In genomic region chr5:9654886-9655285, GRCh38 we compare ENCODE assay signal across 39 cellular contexts. TPM values are rescaled to one million over a fixed set of nuclear protein-coding genes. Genes with fewer than 3 reads are reported as not detected.
DNase-seq lines count a peak whose midpoint lies in the region; ATAC-seq and TF ChIP-seq lines count a peak whose summit lies in the region.
"Had no signal": no experiment of that assay in that cellular context is flagged by ENCODE, and none has a peak within 500 bp of the region (broad histone marks: within the 10 kb centered on the region; RNA-seq: fewer than 3 reads in every experiment).

No MANE protein-coding gene starts in this region.

- peak overlapping the region; percentile 91 for H3K27ac Mint-ChIP-seq in osteocyte (ENCODE audit: unreplicated experiment)
- no peak overlapping the region for H3K27ac Mint-ChIP-seq in T-helper 2 cell treated with Interferon-gamma antibody and Interleukin-4, amounts not matched to agents 5 μg/mL and 100 μg/mL, for 36 hours
- H3K27ac Mint-ChIP-seq: activated CD4-positive, alpha-beta T cell treated with anti-CD3 and anti-CD28 coated beads for 36 hours; activated CD8-positive, alpha-beta T cell treated with anti-CD3 and anti-CD28 coated beads, Interleukin-2, amount 10 ng/mL, durations not matched to agents 7 days and 5 days; activated naive CD4-positive, alpha-beta T cell treated with anti-CD3 and anti-CD28 coated beads, Interleukin-2, amount 50 U/mL, for 24 hours; activated T-helper 2 cell treated with anti-CD3 and anti-CD28 coated beads, Interferon-gamma antibody, Interleukin-2, Interleukin-4, amounts not matched to agents 10 μg/mL and 5 μg/mL and 100 μg/mL, durations not matched to agents 14 hours and 24 hours and 36 hours; endodermal cell; memory B cell; neural progenitor cell; stimulated activated naive CD8-positive, alpha-beta T cell treated with anti-CD3 and anti-CD28 coated beads, Interleukin-15, amount 100 ng/mL, for 72 hours had no signal

- no peak overlapping the region for H3K27ac ChIP-seq in SK-N-SH (ENCODE audit: low read depth in 2 of 2, low read length in 1 of 2)
- H3K27ac ChIP-seq: 22Rv1, C4-2B, gastrocnemius medialis, HL-60, neural progenitor cell, PC-9, thoracic aorta had no signal

- no peaks in the 10 kb centered on the region for H3K27me3 ChIP-seq in SK-N-SH (ENCODE audit: insufficient read depth)
- H3K27me3 ChIP-seq: gastrocnemius medialis, neural progenitor cell had no signal

- ATAC-seq in SK-N-SH treated with all-trans-retinoic acid at 6 μM for 48 hours (no peak), GM19452 (IDR thresholded peaks at IDR 0.05; ENCODE audit: unreplicated experiment) (no peak), HG03354 (IDR thresholded peaks at IDR 0.05; ENCODE audit: poor library complexity, severe bottlenecking, unreplicated experiment) (no peak)
- ATAC-seq: activated CD4-positive, alpha-beta T cell treated with anti-CD3 and anti-CD28 coated beads for 36 hours; activated CD8-positive, alpha-beta T cell treated with anti-CD3 and anti-CD28 coated beads, Interleukin-2, amount 10 ng/mL, durations not matched to agents 7 days and 5 days; esophagus mucosa; gastrocnemius medialis; left colon; right cardiac atrium; stimulated activated naive CD8-positive, alpha-beta T cell treated with anti-CD3 and anti-CD28 coated beads, Interleukin-15, amount 100 ng/mL, for 72 hours had no signal

- POLR2A ChIA-PET in SK-N-SH (lab: Yijun Ruan, JAX), result no interaction called here

- no peaks in the 10 kb centered on the region for H3K36me3 ChIP-seq in SK-N-SH (replicated peaks in 1 of 2; ENCODE audit: control insufficient read depth in 1 of 2, insufficient read depth in 2 of 2, low read length in 1 of 2)
- H3K36me3 ChIP-seq: gastrocnemius medialis, neural progenitor cell, thoracic aorta had no signal

- H3K9me3 Mint-ChIP-seq in osteocyte (ENCODE audit: unreplicated experiment), result peaks cover 3% of the 10 kb centered on the region
- H3K9me3 Mint-ChIP-seq in T-helper 2 cell treated with Interferon-gamma antibody and Interleukin-4, amounts not matched to agents 5 μg/mL and 100 μg/mL, for 36 hours, result peaks cover 5% of the 10 kb centered on the region
- H3K9me3 Mint-ChIP-seq: activated naive CD4-positive, alpha-beta T cell treated with anti-CD3 and anti-CD28 coated beads, Interleukin-2, amount 50 U/mL, for 24 hours; activated T-helper 2 cell treated with anti-CD3 and anti-CD28 coated beads, Interferon-gamma antibody, Interleukin-2, Interleukin-4, amounts not matched to agents 10 μg/mL and 5 μg/mL and 100 μg/mL, durations not matched to agents 14 hours and 24 hours and 36 hours; neural progenitor cell; stimulated activated naive CD8-positive, alpha-beta T cell treated with anti-CD3 and anti-CD28 coated beads, Interleukin-15, amount 100 ng/mL, for 72 hours had no signal

- no peaks in the 10 kb centered on the region for H3K36me3 Mint-ChIP-seq in osteocyte (ENCODE audit: unreplicated experiment)
- no peaks in the 10 kb centered on the region for H3K36me3 Mint-ChIP-seq in T-helper 2 cell treated with Interferon-gamma antibody and Interleukin-4, amounts not matched to agents 5 μg/mL and 100 μg/mL, for 36 hours (ENCODE audit: low read depth)
- H3K36me3 Mint-ChIP-seq: activated naive CD4-positive, alpha-beta T cell treated with anti-CD3 and anti-CD28 coated beads, Interleukin-2, amount 50 U/mL, for 24 hours; memory B cell; neural progenitor cell had no signal

- H3K9ac ChIP-seq in SK-N-SH, result no peak overlapping the region
- H3K9ac ChIP-seq: neural progenitor cell had no signal

- no peak overlapping the region for H3K4me3 ChIP-seq in SK-N-SH (ENCODE audit: low read depth in 2 of 2, low read length in 1 of 2)
- no peak overlapping the region for H3K4me3 ChIP-seq in fibroblast of the aortic adventitia (ENCODE audit: low read depth, low read length)
- H3K4me3 ChIP-seq: gastrocnemius medialis, neural progenitor cell, PC-9, thoracic aorta had no signal

- H3K4me2 ChIP-seq in SK-N-SH, result no peak overlapping the region
- H3K4me2 ChIP-seq: neural progenitor cell, PC-9 had no signal

- no peak for TF ChIP-seq EP300 in SK-N-SH (IDR thresholded peaks at IDR 0.05; ENCODE audit: borderline replicate concordance in 1 of 2, low read depth in 1 of 2, low read length in 1 of 2)

- no peaks in the 10 kb centered on the region for H3K9me2 ChIP-seq in SK-N-SH

- H4K20me1 ChIP-seq in SK-N-SH (ENCODE audit: insufficient read depth), result no peaks in the 10 kb centered on the region

- no peak for TF ChIP-seq CTCF in SK-N-SH (IDR thresholded peaks at IDR 0.05)
- TF ChIP-seq CTCF in fibroblast of the aortic adventitia (IDR thresholded peaks at IDR 0.05; ENCODE audit: insufficient read depth, low read length), result no peak
- no peak for TF ChIP-seq CTCF in osteocyte (IDR thresholded peaks at IDR 0.05)

- no peaks in the 10 kb centered on the region for H3K79me2 ChIP-seq in SK-N-SH (ENCODE audit: insufficient read depth)

- peak overlapping the region; percentile 8 for H3K4me3 Mint-ChIP-seq in osteocyte (ENCODE audit: unreplicated experiment)
- no peak overlapping the region for H3K4me3 Mint-ChIP-seq in T-helper 2 cell treated with Interferon-gamma antibody and Interleukin-4, amounts not matched to agents 5 μg/mL and 100 μg/mL, for 36 hours
- H3K4me3 Mint-ChIP-seq: activated CD4-positive, alpha-beta T cell treated with anti-CD3 and anti-CD28 coated beads for 36 hours; activated CD8-positive, alpha-beta T cell treated with anti-CD3 and anti-CD28 coated beads, Interleukin-2, amount 10 ng/mL, durations not matched to agents 7 days and 5 days; activated naive CD4-positive, alpha-beta T cell treated with anti-CD3 and anti-CD28 coated beads, Interleukin-2, amount 50 U/mL, for 24 hours; endodermal cell; memory B cell; neural progenitor cell; stimulated activated naive CD8-positive, alpha-beta T cell treated with anti-CD3 and anti-CD28 coated beads, Interleukin-15, amount 100 ng/mL, for 72 hours had no signal

- H3K27me3 Mint-ChIP-seq in osteocyte (ENCODE audit: unreplicated experiment), result no peaks in the 10 kb centered on the region
- H3K27me3 Mint-ChIP-seq in T-helper 2 cell treated with Interferon-gamma antibody and Interleukin-4, amounts not matched to agents 5 μg/mL and 100 μg/mL, for 36 hours (ENCODE audit: low read depth), result no peaks in the 10 kb centered on the region
- H3K27me3 Mint-ChIP-seq: activated CD4-positive, alpha-beta T cell treated with anti-CD3 and anti-CD28 coated beads for 36 hours; activated naive CD4-positive, alpha-beta T cell treated with anti-CD3 and anti-CD28 coated beads, Interleukin-2, amount 50 U/mL, for 24 hours; memory B cell; stimulated activated naive CD8-positive, alpha-beta T cell treated with anti-CD3 and anti-CD28 coated beads, Interleukin-15, amount 100 ng/mL, for 72 hours had no signal

- no peaks in the 10 kb centered on the region for H3K9me3 ChIP-seq in SK-N-SH
- H3K9me3 ChIP-seq: gastrocnemius medialis, thoracic aorta had no signal

- no peaks in the 10 kb centered on the region for H3F3A ChIP-seq in SK-N-SH (replicated peaks; ENCODE audit: insufficient read depth)

- H3K4me1 ChIP-seq in SK-N-SH (ENCODE audit: control insufficient read depth in 1 of 2, insufficient read depth in 2 of 2, low read depth in 1 of 2, low read length in 1 of 2), result no peaks in the 10 kb centered on the region
- H3K4me1 ChIP-seq: gastrocnemius medialis, neural progenitor cell had no signal

- CTCF ChIA-PET in SK-N-SH (lab: Yijun Ruan, JAX), result interaction anchor here (1.4 kb wide), 1 partner anchor 11 kb away, joined by 5 read pairs; no protein-coding TSS in a partner anchor

- no peak for TF ChIP-seq RAD21 in SK-N-SH (IDR thresholded peaks at IDR 0.05; ENCODE audit: low read length)

- H2AFZ ChIP-seq in SK-N-SH (ENCODE audit: low read depth), result no peak overlapping the region
- H2AFZ ChIP-seq: neural progenitor cell, PC-9 had no signal

- DNase-seq in SK-N-SH (no peak), amniotic epithelial cell (ENCODE audit: low read depth) (peak; percentile 48), fibroblast of the aortic adventitia (ENCODE audit: low read depth) (peak; percentile 52), osteocyte (ENCODE audit: extremely low spot score, unreplicated experiment) (no peak)
- DNase-seq in T-helper 2 cell treated with Interferon-gamma antibody and Interleukin-4, amounts not matched to agents 5 μg/mL and 100 μg/mL, for 36 hours (ENCODE audit: low spot score), result no peak
- DNase-seq: activated CD4-positive, alpha-beta T cell treated with anti-CD3 and anti-CD28 coated beads for 36 hours; activated CD8-positive, alpha-beta T cell treated with anti-CD3 and anti-CD28 coated beads, Interleukin-2, amount 10 ng/mL, durations not matched to agents 7 days and 5 days; anterior cingulate cortex; central memory CD4-positive, alpha-beta T cell; dermis blood vessel endothelial cell; DMS79 treated with DMSO at 0.1 percent for 48 hours; endodermal cell; gastrocnemius medialis; GOT3; hypothalamus; KG1; left colon; MM.1S; NCI-H1417; NCI-H2081 treated with DMSO at 0.1 percent for 48 hours; NCI-H345; NCI-H69; PC-9; right cardiac atrium; stimulated activated CD8-positive, alpha-beta memory T cell treated with anti-CD3 and anti-CD28 coated beads, Interleukin-4, amount 100 ng/mL, for 48 hours; stimulated activated naive CD8-positive, alpha-beta T cell treated with anti-CD3 and anti-CD28 coated beads, Interleukin-15, amount 100 ng/mL, for 72 hours had no signal

- peaks cover 49% of the 10 kb centered on the region for H3K4me1 Mint-ChIP-seq in osteocyte (ENCODE audit: unreplicated experiment)
- H3K4me1 Mint-ChIP-seq in T-helper 2 cell treated with Interferon-gamma antibody and Interleukin-4, amounts not matched to agents 5 μg/mL and 100 μg/mL, for 36 hours (ENCODE audit: low read depth), result no peaks in the 10 kb centered on the region
- H3K4me1 Mint-ChIP-seq: activated CD4-positive, alpha-beta T cell treated with anti-CD3 and anti-CD28 coated beads for 36 hours; activated naive CD4-positive, alpha-beta T cell treated with anti-CD3 and anti-CD28 coated beads, Interleukin-2, amount 50 U/mL, for 24 hours; endodermal cell; memory B cell; neural progenitor cell; stimulated activated naive CD8-positive, alpha-beta T cell treated with anti-CD3 and anti-CD28 coated beads, Interleukin-15, amount 100 ng/mL, for 72 hours had no signal

TF ChIP-seq in SK-N-SH treated with all-trans-retinoic acid at 6 μM for 48 hours, 23 proteins besides CTCF, POLR2A, EP300 and RAD21 (continues in another document):
- TF ChIP-seq ISL1 (CRISPR knock-in tag; IDR thresholded peaks at IDR 0.05), result 0 out of 2 replicates have a peak, but pooled peaks have one; percentile 12
- TF ChIP-seq ESRRG (CRISPR knock-in tag; IDR thresholded peaks at IDR 0.05), result no peak

TF ChIP-seq in SK-N-SH, 30 proteins besides CTCF, POLR2A, EP300 and RAD21 (continues in another document):
- TF ChIP-seq RCOR1 (IDR thresholded peaks at IDR 0.05; ENCODE audit: low read length), result no peak
- TF ChIP-seq TEAD4 (IDR thresholded peaks at IDR 0.05; ENCODE audit: borderline replicate concordance, insufficient read depth), result no peak
- TF ChIP-seq EZH2phosphoT487 (IDR thresholded peaks at IDR 0.05; ENCODE audit: borderline replicate concordance, low read depth), result no peak
- no peak for TF ChIP-seq GABPA (IDR thresholded peaks at IDR 0.05; ENCODE audit: low read depth)

RNA-seq across cellular contexts. Expression of gene TAS2R1, which starts 24.7 kb away (rescaled TPM):
- not detected in 2 replicates for polyA plus RNA-seq in SK-N-SH (2012; rRNA removed)
- polyA plus RNA-seq in SK-N-SH (2012; cell fraction: cytosol; rRNA removed), result not detected in 2 replicates
- not detected in 2 replicates for polyA plus RNA-seq in SK-N-SH (2012; cell fraction: nucleus; rRNA removed)
- total RNA-seq in fibroblast of the aortic adventitia (ENCODE audit: low replicate concordance) (not detected in 2 replicates), osteocyte (not detected in 2 replicates)
- total RNA-seq: activated CD4-positive, alpha-beta T cell treated with anti-CD3 and anti-CD28 coated beads for 36 hours; activated CD8-positive, alpha-beta T cell treated with anti-CD3 and anti-CD28 coated beads, Interleukin-2, amount 10 ng/mL, durations not matched to agents 7 days and 5 days; activated T-helper 2 cell treated with anti-CD3 and anti-CD28 coated beads, Interferon-gamma antibody, Interleukin-2, Interleukin-4, amounts not matched to agents 10 μg/mL and 5 μg/mL and 100 μg/mL, durations not matched to agents 14 hours and 24 hours and 36 hours; dermis blood vessel endothelial cell; esophagus mucosa; gastrocnemius medialis; left colon; myocyte; PC-9; right cardiac atrium; thoracic aorta had no signal
- polyA plus RNA-seq: right cardiac atrium had no signal

Comparison
In these comparisons a context has a peak if more than half of its experiments do, and no peak if none do; other contexts are left out.
1. DNase-seq: peak in amniotic epithelial cell (single experiment) and fibroblast of the aortic adventitia (single experiment); none in SK-N-SH (single experiment), osteocyte (single experiment) and T-helper 2 cell treated with Interferon-gamma antibody and Interleukin-4, amounts not matched to agents 5 μg/mL and 100 μg/mL, for 36 hours (single experiment).